ENCODE assay signal across 8 cellular contexts in genomic region chr6:31401403-31401802, GRCh38. TPM values are rescaled to one million over a fixed set of nuclear protein-coding genes. Genes with fewer than 3 reads are reported as not detected.
DNase-seq lines count a peak whose midpoint lies in the region; ATAC-seq lines count a peak whose summit lies in the region.

No MANE protein-coding gene starts in this region.

- intact Hi-C loops in activated CD4-positive, alpha-beta T cell treated with anti-CD3 and anti-CD28 coated beads for 36 hours (cut with DNase I, micrococcal nuclease) = loop anchor here (2.0 to 5.0 kb wide), 6 partner anchors 44 to 679 kb away; partner anchors contain the start of genes C6orf47 (in 1 of the 2), DDX39B (in 1 of the 2), GPANK1 (in 1 of the 2) and HLA-B (in 1 of the 2)
- intact Hi-C loops in activated CD4-positive, alpha-beta memory T cell treated with anti-CD3 and anti-CD28 coated beads for 36 hours (cut with micrococcal nuclease) = loop anchor here (2.0 to 5.0 kb wide), 2 partner anchors 91 to 141 kb away; partner anchors contain the start of gene DDX39B
- intact Hi-C loops in Right ventricle myocardium superior (cut with DNase I) = no loop called here

- peak overlapping the region; percentile 94 for H3K27ac Mint-ChIP-seq in activated CD4-positive, alpha-beta T cell treated with anti-CD3 and anti-CD28 coated beads for 36 hours
- H3K27ac Mint-ChIP-seq in activated CD4-positive, alpha-beta memory T cell treated with anti-CD3 and anti-CD28 coated beads for 36 hours = peak overlapping the region; percentile 85

- peaks cover 24 to 53% (median 25%) of the 10 kb centered on the region in 3 donors for H3K4me1 ChIP-seq in skeletal muscle tissue (ENCODE audit: control insufficient read depth in 3 of 3, insufficient read depth in 3 of 3, low read length in 3 of 3)

- peaks cover 48% of the 10 kb centered on the region for H3K4me1 Mint-ChIP-seq in activated CD4-positive, alpha-beta T cell treated with anti-CD3 and anti-CD28 coated beads for 36 hours
- H3K4me1 Mint-ChIP-seq in activated CD4-positive, alpha-beta memory T cell treated with anti-CD3 and anti-CD28 coated beads for 36 hours (ENCODE audit: low read depth) = peaks cover 46% of the 10 kb centered on the region

- H3K9me3 Mint-ChIP-seq in activated CD4-positive, alpha-beta T cell treated with anti-CD3 and anti-CD28 coated beads for 36 hours (ENCODE audit: low read depth) = no peaks in the 10 kb centered on the region
- H3K9me3 Mint-ChIP-seq in activated CD4-positive, alpha-beta memory T cell treated with anti-CD3 and anti-CD28 coated beads for 36 hours = no peaks in the 10 kb centered on the region

- DNase-seq in activated CD4-positive, alpha-beta T cell treated with anti-CD3 and anti-CD28 coated beads for 36 hours = peak; percentile 21
- no peak for DNase-seq in activated CD4-positive, alpha-beta T cell treated with anti-CD3 and anti-CD28 coated beads for 1 hour
- peak; percentile 28 for DNase-seq in activated CD4-positive, alpha-beta memory T cell treated with anti-CD3 and anti-CD28 coated beads for 36 hours
- DNase-seq in Right ventricle myocardium superior (no peak), AG20443 (ENCODE audit: low spot score) (no peak)
- DNase-seq in stimulated activated CD4-positive, alpha-beta T cell treated with anti-CD3 and anti-CD28 coated beads, Interleukin-2, amount 100 ng/mL, for 48 hours = no peak

- H3K27me3 ChIP-seq in skeletal muscle tissue (ENCODE audit: control insufficient read depth in 3 of 3, insufficient read depth in 3 of 3, low read length in 3 of 3) = peaks cover 0 to 7% (median 0%) of the 10 kb centered on the region in 3 donors

- POLR2A ChIA-PET in activated CD4-positive, alpha-beta T cell treated with anti-CD3 and anti-CD28 coated beads for 36 hours (lab: Charles Lee) = interaction anchor here (1.0 to 1.1 kb wide), 2 partner anchors 94 to 173 kb away, joined by 3 to 4 read pairs; no protein-coding TSS in a partner anchor
- POLR2A ChIA-PET in activated CD4-positive, alpha-beta memory T cell treated with anti-CD3 and anti-CD28 coated beads for 36 hours (lab: Charles Lee) = interaction anchor here (1.3 kb wide), 1 partner anchor 140 kb away, joined by 8 read pairs; the partner anchor contains the start of gene DDX39B

- peak overlapping the region; percentile 90 for H3K27ac ChIP-seq in skeletal muscle tissue (ENCODE audit: low read depth, low read length)

- peak overlapping the region; percentile 71 for H3K4me3 Mint-ChIP-seq in activated CD4-positive, alpha-beta T cell treated with anti-CD3 and anti-CD28 coated beads for 36 hours
- H3K4me3 Mint-ChIP-seq in activated CD4-positive, alpha-beta memory T cell treated with anti-CD3 and anti-CD28 coated beads for 36 hours = peak overlapping the region; percentile 79

- ATAC-seq in activated CD4-positive, alpha-beta T cell treated with anti-CD3 and anti-CD28 coated beads for 36 hours = no peak
- ATAC-seq in Right ventricle myocardium superior (ENCODE audit: poor library complexity) (peak; percentile 12), HG02981 (IDR thresholded peaks at IDR 0.05; ENCODE audit: unreplicated experiment) (no peak)

- peaks cover 2% of the 10 kb centered on the region for H3K36me3 Mint-ChIP-seq in activated CD4-positive, alpha-beta T cell treated with anti-CD3 and anti-CD28 coated beads for 36 hours (ENCODE audit: low read depth)
- no peaks in the 10 kb centered on the region for H3K36me3 Mint-ChIP-seq in activated CD4-positive, alpha-beta memory T cell treated with anti-CD3 and anti-CD28 coated beads for 36 hours

- CTCF ChIA-PET in activated CD4-positive, alpha-beta T cell treated with anti-CD3 and anti-CD28 coated beads for 36 hours (lab: Charles Lee) = interaction anchor here (6.1 kb wide), 1 partner anchor 42 kb away, joined by 68 read pairs; no protein-coding TSS in a partner anchor
- CTCF ChIA-PET in activated CD4-positive, alpha-beta memory T cell treated with anti-CD3 and anti-CD28 coated beads for 36 hours (lab: Charles Lee) = interaction anchor here (0.6 to 7.9 kb wide), 6 partner anchors 14 to 600 kb away, joined by 3 to 79 read pairs (median 3); no protein-coding TSS in a partner anchor

- no peaks in the 10 kb centered on the region for H3K36me3 ChIP-seq in skeletal muscle tissue (ENCODE audit: control insufficient read depth in 3 of 3, insufficient read depth in 3 of 3, low read length in 3 of 3)

- peak overlapping the region; percentile 84 to 87 (median 86) for H3K4me3 ChIP-seq in skeletal muscle tissue (ENCODE audit: low read length in 3 of 3)

- H3K27me3 Mint-ChIP-seq in activated CD4-positive, alpha-beta T cell treated with anti-CD3 and anti-CD28 coated beads for 36 hours = no peaks in the 10 kb centered on the region
- no peaks in the 10 kb centered on the region for H3K27me3 Mint-ChIP-seq in activated CD4-positive, alpha-beta memory T cell treated with anti-CD3 and anti-CD28 coated beads for 36 hours

- no peaks in the 10 kb centered on the region for H3K9me3 ChIP-seq in skeletal muscle tissue (ENCODE audit: control insufficient read depth in 3 of 3, low read length in 3 of 3)

- H3K9ac ChIP-seq in skeletal muscle tissue (ENCODE audit: low read depth in 1 of 3, low read length in 3 of 3) = peak overlapping the region in 1 of 3 donors; percentile 94

RNA-seq across cellular contexts. Expression of gene MICA, which starts 2.0 kb away (rescaled TPM):
- 1 to 10 TPM; 6.3 to 7.1 TPM for total RNA-seq in activated CD4-positive, alpha-beta T cell treated with anti-CD3 and anti-CD28 coated beads for 36 hours
- 1 to 10 TPM; 7.1 to 8.6 TPM for total RNA-seq in activated CD4-positive, alpha-beta memory T cell treated with anti-CD3 and anti-CD28 coated beads for 36 hours
- total RNA-seq in Right ventricle myocardium superior (9.2 TPM), skeletal muscle tissue (5.2 TPM)

RNA-seq across cellular contexts. Expression of gene HLA-B, which starts 44.4 kb away (rescaled TPM):
- total RNA-seq in activated CD4-positive, alpha-beta T cell treated with anti-CD3 and anti-CD28 coated beads for 36 hours = 1,000 to 10,000 TPM; 2,101 to 2,412 TPM
- total RNA-seq in activated CD4-positive, alpha-beta memory T cell treated with anti-CD3 and anti-CD28 coated beads for 36 hours = 1,000 to 10,000 TPM; 3,016 to 3,060 TPM
- total RNA-seq in Right ventricle myocardium superior (398 TPM), skeletal muscle tissue (92.9 TPM)

Comparison
In these comparisons a context has a peak if more than half of its experiments do, and no peak if none do; other contexts are left out.
1. DNase-seq: peak in activated CD4-positive, alpha-beta T cell treated with anti-CD3 and anti-CD28 coated beads for 36 hours (single experiment) and activated CD4-positive, alpha-beta memory T cell treated with anti-CD3 and anti-CD28 coated beads for 36 hours (single experiment); none in activated CD4-positive, alpha-beta T cell treated with anti-CD3 and anti-CD28 coated beads for 1 hour (single experiment), Right ventricle myocardium superior (single experiment), AG20443 (single experiment) and stimulated activated CD4-positive, alpha-beta T cell treated with anti-CD3 and anti-CD28 coated beads, Interleukin-2, amount 100 ng/mL, for 48 hours (0 of 2).